11 cellular contexts compared by ENCODE assay signal in genomic region chr9:89878687-89879086, GRCh38.
DNase-seq lines count a peak whose midpoint lies in the region; ATAC-seq, FAIRE-seq and TF ChIP-seq lines count a peak whose summit lies in the region.
"Had no signal": no experiment of that assay in that cellular context is flagged by ENCODE, and none has a peak within 500 bp of the region (broad histone marks: within the 10 kb centered on the region; RNA-seq: fewer than 3 reads in every experiment).

No MANE protein-coding gene starts in this region.

- CTCF ChIA-PET in CD8-positive, alpha-beta memory T cell (lab: Charles Lee): interaction anchor here (1.5 kb wide), 1 partner anchor 150 kb away, joined by 3 read pairs; no protein-coding TSS in a partner anchor
- CTCF ChIA-PET in activated naive CD4-positive, alpha-beta T cell treated with anti-CD3 and anti-CD28 coated beads for 36 hours (lab: Charles Lee): interaction anchor here (1.6 kb wide), 1 partner anchor 275 kb away, joined by 3 read pairs; no protein-coding TSS in a partner anchor

- H3K36me3 ChIP-seq in esophagus muscularis mucosa (no peaks in the 10 kb centered on the region), pancreas (no peaks in the 10 kb centered on the region)
- no peaks in the 10 kb centered on the region for H3K36me3 ChIP-seq in CD8-positive, alpha-beta memory T cell (ENCODE audit: insufficient read depth, low read length)

- H3K4me1 ChIP-seq in esophagus muscularis mucosa (peaks cover 50 to 58% (median 55%) of the 10 kb centered on the region in 4 donors), pancreas (no peaks in the 10 kb centered on the region)
- no peaks in the 10 kb centered on the region for H3K4me1 ChIP-seq in CD8-positive, alpha-beta memory T cell (ENCODE audit: insufficient read depth, low read length)

- no peaks in the 10 kb centered on the region for H3K36me3 Mint-ChIP-seq in CD8-positive, alpha-beta memory T cell
- no peaks in the 10 kb centered on the region for H3K36me3 Mint-ChIP-seq in activated naive CD4-positive, alpha-beta T cell treated with anti-CD3 and anti-CD28 coated beads for 36 hours (ENCODE audit: low read depth)

- no peak for FAIRE-seq in pancreas (lab: Jason Lieb, UNC)
- FAIRE-seq: colon, HTR-8/SVneo had no signal

- no peak overlapping the region for H3K4me3 ChIP-seq in esophagus muscularis mucosa
- no peak overlapping the region for H3K4me3 ChIP-seq in pancreas
- H3K4me3 ChIP-seq in CD8-positive, alpha-beta memory T cell (ENCODE audit: low read length): no peak overlapping the region

- intact Hi-C loops in esophagus muscularis mucosa (cut with DNase I) (no loop called here), pancreas (cut with DNase I) (no loop called here)
- intact Hi-C loops in activated naive CD4-positive, alpha-beta T cell treated with anti-CD3 and anti-CD28 coated beads for 36 hours (cut with micrococcal nuclease): loop anchor here (5.0 kb wide), 1 partner anchor 276 kb away; no protein-coding TSS in a partner anchor

- TF ChIP-seq POLR2A in esophagus muscularis mucosa (IDR thresholded peaks at IDR 0.05; ENCODE audit: low read depth): no peak

- 80% methylated on average over 6 of the region's 6 CpGs for WGBS in esophagus muscularis mucosa
- 60 to 62% methylated on average over 6 of the region's 6 CpGs for WGBS in pancreas, 2 donors

- no peaks in the 10 kb centered on the region for H3K27me3 ChIP-seq in esophagus muscularis mucosa
- no peaks in the 10 kb centered on the region for H3K27me3 ChIP-seq in pancreas
- H3K27me3 ChIP-seq in CD8-positive, alpha-beta memory T cell (ENCODE audit: insufficient read depth, low read length, poor library complexity, severe bottlenecking): no peaks in the 10 kb centered on the region

- H3K27me3 Mint-ChIP-seq in CD8-positive, alpha-beta memory T cell: no peaks in the 10 kb centered on the region
- H3K27me3 Mint-ChIP-seq in activated naive CD4-positive, alpha-beta T cell treated with anti-CD3 and anti-CD28 coated beads for 36 hours (ENCODE audit: low read depth): no peaks in the 10 kb centered on the region

- POLR2A ChIA-PET in CD8-positive, alpha-beta memory T cell (lab: Charles Lee): no interaction called here

- ATAC-seq in pancreas: peak; percentile 73 to 89 (median 86)

- DNase-seq in COR-L47 (lab: John Stamatoyannopoulos, UW) (peak; percentile 78), NCI-H2171 treated with DMSO at 0.1 percent for 48 hours (lab: John Stamatoyannopoulos, UW) (peak; percentile 93), esophagus muscularis mucosa (ENCODE audit: extremely low spot score) (peak; percentile 91), pancreas (peak in 5 of 6 donors; percentile 33 to 79 (median 73)), NCI-H187 (lab: John Stamatoyannopoulos, UW) (no peak)
- no peak for DNase-seq in CD8-positive, alpha-beta memory T cell
- DNase-seq in activated CD4-positive, alpha-beta T cell treated with anti-CD3 and anti-CD28 coated beads for 48 hours: no peak
- no peak for DNase-seq in activated naive CD4-positive, alpha-beta T cell treated with anti-CD3 and anti-CD28 coated beads for 36 hours
- DNase-seq: stimulated activated naive CD4-positive, alpha-beta T cell had no signal

- H3K4me1 Mint-ChIP-seq in CD8-positive, alpha-beta memory T cell: no peaks in the 10 kb centered on the region
- H3K4me1 Mint-ChIP-seq in activated naive CD4-positive, alpha-beta T cell treated with anti-CD3 and anti-CD28 coated beads for 36 hours (ENCODE audit: low read depth): no peaks in the 10 kb centered on the region

- no peaks in the 10 kb centered on the region for H3K9me3 Mint-ChIP-seq in CD8-positive, alpha-beta memory T cell
- H3K9me3 Mint-ChIP-seq in activated naive CD4-positive, alpha-beta T cell treated with anti-CD3 and anti-CD28 coated beads for 36 hours: no peaks in the 10 kb centered on the region

- H3K4me3 Mint-ChIP-seq in CD8-positive, alpha-beta memory T cell: no peak overlapping the region
- H3K4me3 Mint-ChIP-seq in activated naive CD4-positive, alpha-beta T cell treated with anti-CD3 and anti-CD28 coated beads for 36 hours: no peak overlapping the region

- no peak for TF ChIP-seq CTCF in esophagus muscularis mucosa (IDR thresholded peaks at IDR 0.05)
- TF ChIP-seq CTCF in pancreas (IDR thresholded peaks at IDR 0.05): no peak

- H3K9me3 ChIP-seq in esophagus muscularis mucosa: no peaks in the 10 kb centered on the region
- H3K9me3 ChIP-seq in pancreas: no peaks in the 10 kb centered on the region
- no peaks in the 10 kb centered on the region for H3K9me3 ChIP-seq in CD8-positive, alpha-beta memory T cell (ENCODE audit: low read length)

- H3K27ac ChIP-seq in esophagus muscularis mucosa (replicated peaks in 1 of 4) (peak overlapping the region in 1 of 4 donors; percentile 12), pancreas (no peak overlapping the region)
- no peak overlapping the region for H3K27ac ChIP-seq in CD8-positive, alpha-beta memory T cell (ENCODE audit: low read depth, low read length)

- peak; percentile 40 for TF ChIP-seq EP300 in esophagus muscularis mucosa (IDR thresholded peaks at IDR 0.05)

- H3K27ac Mint-ChIP-seq in CD8-positive, alpha-beta memory T cell: no peak overlapping the region
- H3K27ac Mint-ChIP-seq in activated naive CD4-positive, alpha-beta T cell treated with anti-CD3 and anti-CD28 coated beads for 36 hours: no peak overlapping the region

Comparison
In these comparisons a context has a peak if more than half of its experiments do, and no peak if none do; other contexts are left out.
1. DNase-seq: peak in COR-L47 (single experiment), NCI-H2171 treated with DMSO at 0.1 percent for 48 hours (single experiment), esophagus muscularis mucosa (single experiment) and pancreas (5 of 6); none in CD8-positive, alpha-beta memory T cell (0 of 5), activated CD4-positive, alpha-beta T cell treated with anti-CD3 and anti-CD28 coated beads for 48 hours (single experiment), activated naive CD4-positive, alpha-beta T cell treated with anti-CD3 and anti-CD28 coated beads for 36 hours (single experiment) and NCI-H187 (0 of 2).